Comparison of ENCODE assay signal across 26 cellular contexts in the genomic region with DNA sequence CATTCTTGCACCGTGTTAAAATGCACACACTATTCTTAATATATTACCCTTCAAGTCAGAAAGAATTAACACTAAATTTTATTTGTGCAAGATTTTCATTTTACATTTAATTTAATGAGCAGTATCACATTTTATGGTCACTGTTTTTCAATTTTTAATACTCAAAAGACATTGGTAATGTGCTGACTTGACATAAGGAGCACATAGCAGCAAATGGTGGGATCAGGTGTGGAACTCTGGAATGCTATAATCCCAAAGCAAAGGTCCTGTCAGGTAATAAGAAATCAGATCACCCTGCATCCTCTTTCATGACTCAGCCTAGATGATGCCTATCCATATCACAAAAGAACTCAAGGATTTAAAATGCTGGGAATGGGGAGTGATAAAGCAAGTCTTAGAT. TPM values are rescaled to one million over a fixed set of nuclear protein-coding genes. Genes with fewer than 3 reads are reported as not detected.
DNase-seq lines count a peak whose midpoint lies in the region; ATAC-seq, FAIRE-seq and TF ChIP-seq lines count a peak whose summit lies in the region.
"Had no signal": no experiment of that assay in that cellular context is flagged by ENCODE, and none has a peak within 500 bp of the region (broad histone marks: within the 10 kb centered on the region; RNA-seq: fewer than 3 reads in every experiment).

No MANE protein-coding gene starts in this region.

- no peak for TF ChIP-seq CTCF in GM12878 (IDR thresholded peaks at IDR 0.05 in 2 of 3, conservative IDR thresholded peaks at IDR 0.05 in 1 of 3; ENCODE audit: control insufficient read depth in 2 of 3, extremely low read depth in 1 of 3, insufficient read depth in 1 of 3, low read depth in 3 of 3, low read length in 3 of 3)

- intact Hi-C loops in GM12878 (cut with micrococcal nuclease; ENCODE audit: unreplicated experiment): no loop called here
- intact Hi-C loops in left cardiac atrium (cut with DNase I): no loop called here

- H3K27ac Mint-ChIP-seq in CD4-positive, CD25-positive, alpha-beta regulatory T cell: peak overlapping the region; percentile 83 to 98 (median 98)
- H3K27ac Mint-ChIP-seq: CD4-positive, alpha-beta T cell; GM23338; HFFc6 had no signal

- H3K79me2 ChIP-seq in ACC112 (ENCODE audit: control insufficient read depth, insufficient read depth, low read length, unreplicated experiment) (no peaks in the 10 kb centered on the region), GM12878 (ENCODE audit: control insufficient read depth, insufficient read depth, low read length) (peaks cover 3% of the 10 kb centered on the region)

- TF ChIP-seq POLR2A in GM12878 (IDR thresholded peaks at IDR 0.05; ENCODE audit: low read depth, low read length): no peak

- FAIRE-seq in GM12878 (lab: Jason Lieb, UNC): no peak
- FAIRE-seq: A204.1 had no signal

- no peak for TF ChIP-seq EP300 in GM12878 (IDR thresholded peaks at IDR 0.05; ENCODE audit: borderline replicate concordance in 1 of 2, control insufficient read depth in 1 of 2, low read depth in 2 of 2, low read length in 2 of 2)

- no peak for DNase-seq in CD4-positive, CD25-positive, alpha-beta regulatory T cell
- DNase-seq in GM12878 (ENCODE audit: low read depth, low spot score) (no peak), NCI-H69 (lab: John Stamatoyannopoulos, UW) (no peak), left cardiac atrium (no peak)
- DNase-seq in activated effector memory CD4-positive, alpha-beta T cell treated with anti-CD3 and anti-CD28 coated beads, Interleukin-2, amount 50 U/mL, for 16 hours: no peak
- DNase-seq: CD4-positive, alpha-beta T cell; COR-L47; DMS53; EL; GDM1; HFFc6; MG63; NCI-H1105 treated with DMSO at 0.1 percent for 48 hours; NCI-H2029; NCI-H446 treated with DMSO at 0.1 percent for 48 hours; PC-9; SJCRH30; T-helper 2 cell had no signal

- peak overlapping the region; percentile 5 to 49 (median 8) for H3K4me3 Mint-ChIP-seq in CD4-positive, CD25-positive, alpha-beta regulatory T cell
- H3K4me3 Mint-ChIP-seq: CD4-positive, alpha-beta T cell; GM23338; HFFc6 had no signal

- no TSS peak for BruUV-seq in GM12878 (replicated peaks; lab: Mats Ljungman, UMichigan)

- H3K9ac ChIP-seq in GM12878 (ENCODE audit: control insufficient read depth, insufficient read depth, low read length): peak overlapping the region; percentile 15

- RAD21 ChIA-PET in GM12878 (lab: Charles Lee; ENCODE audit: unreplicated experiment): interaction anchor here (0.7 to 2.9 kb wide), 6 partner anchors 42 to 212 kb away, joined by 5 to 17 read pairs (median 6); no protein-coding TSS in a partner anchor

- H3K27me3 Mint-ChIP-seq in CD4-positive, CD25-positive, alpha-beta regulatory T cell: no peaks in the 10 kb centered on the region
- H3K27me3 Mint-ChIP-seq: CD4-positive, alpha-beta T cell had no signal

- no peaks in the 10 kb centered on the region for H3K36me3 ChIP-seq in ACC112 (ENCODE audit: insufficient read depth, low read length)
- H3K36me3 ChIP-seq in CD4-positive, CD25-positive, alpha-beta regulatory T cell (ENCODE audit: control insufficient read depth, insufficient read depth, low read length): no peaks in the 10 kb centered on the region
- no peaks in the 10 kb centered on the region for H3K36me3 ChIP-seq in KOPT-K1 (ENCODE audit: insufficient read depth, low read length)
- H3K36me3 ChIP-seq in GM12878 (ENCODE audit: control insufficient read depth in 2 of 2, insufficient read depth in 2 of 2, low read length in 1 of 2): no peaks in the 10 kb centered on the region
- H3K36me3 ChIP-seq: HAP-1, MG63, SJCRH30 had no signal

- H3K27me3 ChIP-seq in ACC112 (ENCODE audit: insufficient read depth, low read length): no peaks in the 10 kb centered on the region
- H3K27me3 ChIP-seq in CD4-positive, CD25-positive, alpha-beta regulatory T cell (ENCODE audit: control insufficient read depth, insufficient read depth, low read length): no peaks in the 10 kb centered on the region
- no peaks in the 10 kb centered on the region for H3K27me3 ChIP-seq in GM12878 (replicated peaks in 1 of 2; ENCODE audit: control insufficient read depth in 2 of 2, insufficient read depth in 2 of 2, low read length in 1 of 2)
- H3K27me3 ChIP-seq: MG63, SJCRH30 had no signal

- POLR2A ChIA-PET in GM12878 (lab: Charles Lee): interaction anchor here (1.1 to 2.6 kb wide), 2 partner anchors 14 to 62 kb away, joined by 3 to 7 read pairs; no protein-coding TSS in a partner anchor

- peaks cover 34% of the 10 kb centered on the region for H3K4me1 ChIP-seq in ACC112 (ENCODE audit: control insufficient read depth, insufficient read depth, low read length, unreplicated experiment)
- peaks cover 70% of the 10 kb centered on the region for H3K4me1 ChIP-seq in CD4-positive, CD25-positive, alpha-beta regulatory T cell (ENCODE audit: control insufficient read depth, insufficient read depth, low read length, poor library complexity, severe bottlenecking)
- peaks cover 55% of the 10 kb centered on the region for H3K4me1 ChIP-seq in GM12878 (ENCODE audit: control insufficient read depth, insufficient read depth, low read length)
- H3K4me1 ChIP-seq: HAP-1, SJCRH30 had no signal

- H3K9me3 Mint-ChIP-seq in CD4-positive, CD25-positive, alpha-beta regulatory T cell: peaks cover 0 to 2% (median 0%) of the 10 kb centered on the region in 7 donors
- H3K9me3 Mint-ChIP-seq: CD4-positive, alpha-beta T cell; GM23338; HFFc6 had no signal

- no peak for TF ChIP-seq RAD21 in GM12878 (IDR thresholded peaks at IDR 0.05; ENCODE audit: insufficient read depth, low read depth, low read length)

- in situ Hi-C loops in GM12878 (cut with MboI): loop anchor here (5.0 to 25.0 kb wide), 3 partner anchors 66 to 1509 kb away; no protein-coding TSS in a partner anchor

- H3K36me3 Mint-ChIP-seq in CD4-positive, CD25-positive, alpha-beta regulatory T cell: no peaks in the 10 kb centered on the region

- 100% methylated on average over 1 of the region's 1 CpG for WGBS in GM12878 (ENCODE audit: insufficient coverage, insufficient replicate concordance, low lambda C conversion rate, missing lambda C conversion rate)

- H2AFZ ChIP-seq in ACC112 (ENCODE audit: low read length, unreplicated experiment): no peak overlapping the region
- no peak overlapping the region for H2AFZ ChIP-seq in GM12878 (ENCODE audit: control insufficient read depth, low read depth, low read length)
- H2AFZ ChIP-seq: GM23338, PC-9 had no signal

- no peak overlapping the region for H3K4me2 ChIP-seq in GM12878 (ENCODE audit: control insufficient read depth, insufficient read depth)
- H3K4me2 ChIP-seq: GM23338, PC-9 had no signal

- ATAC-seq in CD4-positive, CD25-positive, alpha-beta regulatory T cell (ENCODE audit: low read depth in 2 of 2): no peak
- no peak for ATAC-seq in GM12878
- no peak for ATAC-seq in left cardiac atrium
- ATAC-seq in GM21717 (IDR thresholded peaks at IDR 0.05; ENCODE audit: unreplicated experiment): no peak
- ATAC-seq: GM23338, Right ventricle myocardium inferior, SK-N-SH treated with all-trans-retinoic acid at 6 μM for 48 hours had no signal

- CTCF ChIA-PET in GM12878 (lab: Yijun Ruan, JAX): interaction anchor here (1.0 kb wide), 1 partner anchor 17 kb away, joined by 3 read pairs; no protein-coding TSS in a partner anchor

- H3K4me3 ChIP-seq in ACC112 (ENCODE audit: low read depth, low read length) (no peak overlapping the region), GM12878 (no peak overlapping the region)
- H3K4me3 ChIP-seq in CD4-positive, CD25-positive, alpha-beta regulatory T cell (ENCODE audit: low read depth, low read length): peak overlapping the region; percentile 72
- H3K4me3 ChIP-seq: GM23338, HAP-1, MG63, PC-9, SJCRH30 had no signal

- peak overlapping the region; percentile 86 for H3K27ac ChIP-seq in ACC112 (ENCODE audit: low read depth, low read length)
- H3K27ac ChIP-seq in CD4-positive, CD25-positive, alpha-beta regulatory T cell (ENCODE audit: insufficient read depth, low read length, poor library complexity, severe bottlenecking): peak overlapping the region; percentile 88
- H3K27ac ChIP-seq in KOPT-K1 (ENCODE audit: low read depth, low read length, poor library complexity, severe bottlenecking): peak overlapping the region; percentile 98
- peak overlapping the region; percentile 92; the same call in 1 of the 2 replicates for H3K27ac ChIP-seq in GM12878 (ENCODE audit: control insufficient read depth, insufficient read depth)
- H3K27ac ChIP-seq: PC-9, SJCRH30 had no signal

- SMC1A ChIA-PET in GM12878 (lab: Charles Lee; ENCODE audit: uncharacterized antibody, unreplicated experiment): interaction anchor here (2.1 to 2.9 kb wide), 4 partner anchors 11 to 78 kb away, joined by 4 to 40 read pairs (median 14); a partner anchor contains a TSS

- H3K9me3 ChIP-seq in CD4-positive, CD25-positive, alpha-beta regulatory T cell (ENCODE audit: control insufficient read depth in 2 of 2, low read length in 2 of 2): no peaks in the 10 kb centered on the region
- no peaks in the 10 kb centered on the region for H3K9me3 ChIP-seq in KOPT-K1 (ENCODE audit: insufficient read depth, low read length, poor library complexity, severe bottlenecking)
- no peaks in the 10 kb centered on the region; the same call in 2 of the 3 replicates for H3K9me3 ChIP-seq in GM12878 (replicated peaks; ENCODE audit: control insufficient read depth, insufficient read depth, low read length)
- H3K9me3 ChIP-seq: HAP-1, MG63, SJCRH30 had no signal

- no peaks in the 10 kb centered on the region for H4K20me1 ChIP-seq in GM12878 (ENCODE audit: control insufficient read depth, insufficient read depth)

- H3K4me1 Mint-ChIP-seq in CD4-positive, CD25-positive, alpha-beta regulatory T cell: peaks cover 43 to 77% (median 58%) of the 10 kb centered on the region in 4 donors

RNA-seq across cellular contexts. Expression of a gene that starts 55.6 kb away (rescaled TPM):
- total RNA-seq in CD4-positive, CD25-positive, alpha-beta regulatory T cell: 7.7 TPM
- polyA plus RNA-seq in CD4-positive, CD25-positive, alpha-beta regulatory T cell: 10 to 100 TPM; 18.5 to 21.1 (median 19.5) TPM
- 24.1 and 24.7 TPM in 2 replicates for total RNA-seq in GM12878 (2013; cell fraction: nucleolus; rRNA removed)
- total RNA-seq in GM12878 (2014; rRNA removed) (10.7 and 12.3 TPM in 2 replicates), GM12878 (2014; rRNA removed; fragmentation: Illumina TruSeq; extraction: Trizol) (16.1 and 17.5 TPM in 2 replicates), GM12878 (2021) (9.9 and 13.1 TPM in 2 replicates), left cardiac atrium (10 to 100 TPM; 16.8 to 18.6 TPM)
- 7.7 TPM for polyA plus RNA-seq in GM12878 (2011; ENCODE audit: low read depth)
- polyA plus RNA-seq in GM12878 (2011; rRNA removed) (13.3 and 25.0 TPM in 2 replicates), GM12878 (2014; fragmentation: Illumina TruSeq; extraction: Trizol) (18.3 and 18.6 TPM in 2 replicates), GM12878 (2014; fragmentation: Nextera tagmentation; extraction: Ambion mirVana) (10 to 100 TPM in 1 of 2 experiments, 1 to 10 TPM in 1; 6.0 to 12.8 TPM), GM12878 (2014; rRNA removed) (15.0 and 17.2 TPM in 2 replicates), GM12878 (2016; fragmentation: Nextera tagmentation; extraction: Ambion mirVana) (10 to 100 TPM; 24.2 to 25.0 TPM)
- polyA plus RNA-seq in GM12878 (2011; cell fraction: cytosol; rRNA removed): 7.0 and 8.0 TPM in 2 replicates
- polyA plus RNA-seq in GM12878 (2011; cell fraction: nucleus; rRNA removed): 4.7 and 6.7 TPM in 2 replicates
- polyA plus RNA-seq in GM12878 (2012): 10.8 and 12.7 TPM in 2 replicates
- polyA minus RNA-seq in GM12878 (2011; rRNA and poly(A)+ RNA removed): 5.1 and 5.3 TPM in 2 replicates
- 4.4 and 5.9 TPM in 2 replicates for polyA minus RNA-seq in GM12878 (2011; cell fraction: cytosol; rRNA and poly(A)+ RNA removed)
- 6.4 and 13.3 TPM in 2 replicates for polyA minus RNA-seq in GM12878 (2011; cell fraction: nucleus; rRNA and poly(A)+ RNA removed)
